In genomic region chrX:109840585-109840984, GRCh38 we compare ENCODE assay signal across 8 cellular contexts.
A peak's percentile ranks its signal among the peaks of the same experiment; 100 is the strongest.
DNase-seq lines count a peak whose midpoint lies in the region; ATAC-seq lines count a peak whose summit lies in the region.

No MANE protein-coding gene starts in this region.

- no peaks in the 10 kb centered on the region for H3K27me3 ChIP-seq in aorta (ENCODE audit: control insufficient read depth in 1 of 2, insufficient read depth in 2 of 2, low read length in 1 of 2)

- DNase-seq in stimulated activated CD4-positive, alpha-beta T cell treated with anti-CD3 and anti-CD28 coated beads, Interleukin-1b, Interleukin-23, amount 100 ng/mL, for 48 hours: peak; percentile 2
- DNase-seq in stimulated activated CD4-positive, alpha-beta T cell treated with anti-CD3 and anti-CD28 coated beads, Interleukin-4, amount 100 ng/mL, for 1 hour: no peak
- DNase-seq in amniotic stem cell (lab: John Stamatoyannopoulos, UW) (peak; percentile 67), kidney glomerular epithelial cell (lab: John Stamatoyannopoulos, UW) (peak; percentile 77), aorta (peak in 1 of 2 donors; percentile 54), NAMALWA (ENCODE audit: low spot score) (no peak)

- 23 to 50% methylated on average over 3 of the region's 3 CpGs for WGBS in aorta, 2 donors

- no peaks in the 10 kb centered on the region for H3K36me3 ChIP-seq in aorta (ENCODE audit: control insufficient read depth in 1 of 2, insufficient read depth in 2 of 2, low read length in 1 of 2)

- H3K4me1 ChIP-seq in aorta (ENCODE audit: control insufficient read depth in 1 of 2, insufficient read depth in 2 of 2, low read length in 2 of 2): peaks cover 0 to 3% of the 10 kb centered on the region in 2 donors

- ATAC-seq in aorta (ENCODE audit: low FRiP score) (peak; percentile 71), HG03460 (IDR thresholded peaks at IDR 0.05; ENCODE audit: unreplicated experiment) (no peak), HG03175 (IDR thresholded peaks at IDR 0.05; ENCODE audit: unreplicated experiment) (no peak)

- H3K9me3 ChIP-seq in aorta (ENCODE audit: control insufficient read depth, low read length): no peaks in the 10 kb centered on the region

- intact Hi-C loops in aorta (cut with DNase I): loop anchor here in 1 of 2 donors (10.0 kb wide), 1 partner anchor 56 kb away; no protein-coding TSS in a partner anchor

- no peak overlapping the region for H3K27ac ChIP-seq in aorta (ENCODE audit: low read depth in 1 of 2, low read length in 2 of 2)

- no peak overlapping the region for H3K4me3 ChIP-seq in aorta (ENCODE audit: low read length in 2 of 2)

Comparison
In these comparisons a context has a peak if more than half of its experiments do, and no peak if none do; other contexts are left out.
1. DNase-seq: peak in stimulated activated CD4-positive, alpha-beta T cell treated with anti-CD3 and anti-CD28 coated beads, Interleukin-1b, Interleukin-23, amount 100 ng/mL, for 48 hours (single experiment), amniotic stem cell (single experiment) and kidney glomerular epithelial cell (single experiment); none in stimulated activated CD4-positive, alpha-beta T cell treated with anti-CD3 and anti-CD28 coated beads, Interleukin-4, amount 100 ng/mL, for 1 hour (single experiment) and NAMALWA (single experiment).